Comparison of ENCODE assay signal across 24 cellular contexts in genomic region chr1:89666640-89667039, GRCh38. TPM values are rescaled to one million over a fixed set of nuclear protein-coding genes. Genes with fewer than 3 reads are reported as not detected.
DNase-seq lines count a peak whose midpoint lies in the region; ATAC-seq and TF ChIP-seq lines count a peak whose summit lies in the region.
"Had no signal": no experiment of that assay in that cellular context is flagged by ENCODE, and none has a peak within 500 bp of the region (broad histone marks: within the 10 kb centered on the region; RNA-seq: fewer than 3 reads in every experiment).

No MANE protein-coding gene starts in this region.

- H3K27ac ChIP-seq in BLaER1 treated with 17β-estradiol and CSF1 and Interleukin-3, amounts not matched to agents 10 nM and 100 nM: peak overlapping the region in 4 of 11 experiments; percentile 5 to 93 (median 89); a peak in 5 of 22 replicates
- H3K27ac ChIP-seq: cardiac muscle cell, colonic mucosa, WERI-Rb-1 had no signal

- H3K27me3 Mint-ChIP-seq in activated CD4-positive, alpha-beta T cell treated with anti-CD3 and anti-CD28 coated beads, Interleukin-2, amount 10 ng/mL, durations not matched to agents 7 days and 5 days: no peaks in the 10 kb centered on the region
- H3K27me3 Mint-ChIP-seq in T-cell (no peaks in the 10 kb centered on the region), osteocyte (ENCODE audit: unreplicated experiment) (no peaks in the 10 kb centered on the region)
- H3K27me3 Mint-ChIP-seq in dendritic cell treated with granulocyte-macrophage colony-stimulating factor and Interleukin-4, amounts not matched to agents 40 ng/mL and 50 ng/mL, for 4 days: no peaks in the 10 kb centered on the region

- H3K36me3 Mint-ChIP-seq in activated CD4-positive, alpha-beta T cell treated with anti-CD3 and anti-CD28 coated beads, Interleukin-2, amount 10 ng/mL, durations not matched to agents 7 days and 5 days (ENCODE audit: low read depth): peaks cover 77% of the 10 kb centered on the region
- H3K36me3 Mint-ChIP-seq in T-cell: peaks cover 38% of the 10 kb centered on the region
- H3K36me3 Mint-ChIP-seq in dendritic cell treated with granulocyte-macrophage colony-stimulating factor and Interleukin-4, amounts not matched to agents 40 ng/mL and 50 ng/mL, for 4 days (ENCODE audit: low read depth): peaks cover 32% of the 10 kb centered on the region
- peaks cover 7% of the 10 kb centered on the region for H3K36me3 Mint-ChIP-seq in osteocyte (ENCODE audit: unreplicated experiment)

- no peaks in the 10 kb centered on the region for H3K27me3 ChIP-seq in BLaER1 treated with 17β-estradiol and CSF1 and Interleukin-3, amounts not matched to agents 10 nM and 100 nM
- H3K27me3 ChIP-seq: cardiac muscle cell, colonic mucosa had no signal

- peaks cover 13 to 45% (median 38%) of the 10 kb centered on the region in 11 experiments for H3K9me3 ChIP-seq in BLaER1 treated with 17β-estradiol and CSF1 and Interleukin-3, amounts not matched to agents 10 nM and 100 nM (replicated peaks in 1 of 11)
- H3K9me3 ChIP-seq: colonic mucosa had no signal

- H3K4me3 Mint-ChIP-seq in activated CD4-positive, alpha-beta T cell treated with anti-CD3 and anti-CD28 coated beads, Interleukin-2, amount 10 ng/mL, durations not matched to agents 7 days and 5 days: no peak overlapping the region
- H3K4me3 Mint-ChIP-seq in T-cell: peak overlapping the region in 1 of 3 donors; percentile 37
- H3K4me3 Mint-ChIP-seq in dendritic cell treated with granulocyte-macrophage colony-stimulating factor and Interleukin-4, amounts not matched to agents 40 ng/mL and 50 ng/mL, for 4 days: no peak overlapping the region
- no peak overlapping the region for H3K4me3 Mint-ChIP-seq in osteocyte (ENCODE audit: unreplicated experiment)
- H3K4me3 Mint-ChIP-seq: HFFc6, immature natural killer cell had no signal

- no peak overlapping the region for H3K9ac ChIP-seq in BLaER1 treated with 17β-estradiol and CSF1 and Interleukin-3, amounts not matched to agents 10 nM and 100 nM

- peak overlapping the region; percentile 21 for H3K27ac Mint-ChIP-seq in activated CD4-positive, alpha-beta T cell treated with anti-CD3 and anti-CD28 coated beads, Interleukin-2, amount 10 ng/mL, durations not matched to agents 7 days and 5 days
- peak overlapping the region; percentile 56 to 81 for H3K27ac Mint-ChIP-seq in T-cell
- peak overlapping the region; percentile 70 for H3K27ac Mint-ChIP-seq in dendritic cell treated with granulocyte-macrophage colony-stimulating factor and Interleukin-4, amounts not matched to agents 40 ng/mL and 50 ng/mL, for 4 days
- H3K27ac Mint-ChIP-seq in osteocyte (ENCODE audit: unreplicated experiment): no peak overlapping the region

- peaks cover 60 to 100% (median 94%) of the 10 kb centered on the region in 11 experiments; a peak in 21 of 22 replicates for H4K20me1 ChIP-seq in BLaER1 treated with 17β-estradiol and CSF1 and Interleukin-3, amounts not matched to agents 10 nM and 100 nM

- no peak overlapping the region for H3K4me3 ChIP-seq in BLaER1 treated with 17β-estradiol and CSF1 and Interleukin-3, amounts not matched to agents 10 nM and 100 nM
- H3K4me3 ChIP-seq: cardiac muscle cell, colonic mucosa, skin epidermis had no signal

- peaks cover 13 to 89% (median 65%) of the 10 kb centered on the region in 11 experiments; a peak in 20 of 22 replicates for H3K36me3 ChIP-seq in BLaER1 treated with 17β-estradiol and CSF1 and Interleukin-3, amounts not matched to agents 10 nM and 100 nM
- H3K36me3 ChIP-seq: cardiac muscle cell, colonic mucosa, WERI-Rb-1 had no signal

- H3K4me1 Mint-ChIP-seq in activated CD4-positive, alpha-beta T cell treated with anti-CD3 and anti-CD28 coated beads, Interleukin-2, amount 10 ng/mL, durations not matched to agents 7 days and 5 days: peaks cover 83% of the 10 kb centered on the region
- peaks cover 84 to 94% (median 92%) of the 10 kb centered on the region in 3 donors for H3K4me1 Mint-ChIP-seq in T-cell
- H3K4me1 Mint-ChIP-seq in dendritic cell treated with granulocyte-macrophage colony-stimulating factor and Interleukin-4, amounts not matched to agents 40 ng/mL and 50 ng/mL, for 4 days (ENCODE audit: low read depth): peaks cover 82% of the 10 kb centered on the region
- peaks cover 24% of the 10 kb centered on the region for H3K4me1 Mint-ChIP-seq in osteocyte (ENCODE audit: unreplicated experiment)

- no peak for DNase-seq in activated CD4-positive, alpha-beta T cell treated with anti-CD3 and anti-CD28 coated beads, Interleukin-2, amount 10 ng/mL, durations not matched to agents 7 days and 5 days
- DNase-seq in activated CD4-positive, alpha-beta T cell treated with anti-CD3 and anti-CD28 coated beads, Interleukin-2, amount 50 U/mL, for 1 hour: no peak
- DNase-seq in T-cell (no peak), OCI-M2 (lab: John Stamatoyannopoulos, UW; ENCODE audit: unreplicated experiment) (no peak), osteocyte (ENCODE audit: extremely low spot score, unreplicated experiment) (no peak)
- DNase-seq: activated CD4-positive, alpha-beta T cell treated with anti-CD3 and anti-CD28 coated beads, Interleukin-2, amount 50 U/mL, for 48 hours; colonic mucosa; effector memory CD4-positive, alpha-beta T cell; erythroblast; HFFc6; immature natural killer cell; left colon; NCI-H1092; NCI-H1694 treated with DMSO at 0.1 percent for 48 hours; NCI-H2171; NCI-H82; SIG-M5; stimulated activated naive CD4-positive, alpha-beta T cell; WERI-Rb-1 had no signal

- H3K4me2 ChIP-seq in BLaER1 treated with 17β-estradiol and CSF1 and Interleukin-3, amounts not matched to agents 10 nM and 100 nM: peak overlapping the region in 8 of 11 experiments; percentile 12 to 93 (median 70); a peak in 12 of 22 replicates

- H3K9me3 Mint-ChIP-seq in activated CD4-positive, alpha-beta T cell treated with anti-CD3 and anti-CD28 coated beads, Interleukin-2, amount 10 ng/mL, durations not matched to agents 7 days and 5 days: peaks cover 17% of the 10 kb centered on the region
- H3K9me3 Mint-ChIP-seq in T-cell (peaks cover 0 to 3% (median 0%) of the 10 kb centered on the region in 3 donors), osteocyte (ENCODE audit: unreplicated experiment) (peaks cover 11% of the 10 kb centered on the region)
- no peaks in the 10 kb centered on the region for H3K9me3 Mint-ChIP-seq in dendritic cell treated with granulocyte-macrophage colony-stimulating factor and Interleukin-4, amounts not matched to agents 40 ng/mL and 50 ng/mL, for 4 days
- H3K9me3 Mint-ChIP-seq: immature natural killer cell had no signal

- TF ChIP-seq CTCF in osteocyte (IDR thresholded peaks at IDR 0.05): no peak

- POLR2A ChIA-PET in activated CD4-positive, alpha-beta T cell treated with anti-CD3 and anti-CD28 coated beads, Interleukin-2, amount 10 ng/mL, durations not matched to agents 7 days and 5 days (lab: Charles Lee): no interaction called here
- POLR2A ChIA-PET in T-cell (lab: Charles Lee): interaction anchor here (0.6 to 0.8 kb wide), 2 partner anchors 31 to 1261 kb away, joined by 3 to 4 read pairs; no protein-coding TSS in a partner anchor

- peaks cover 36 to 77% (median 62%) of the 10 kb centered on the region in 10 experiments for H3K4me1 ChIP-seq in BLaER1 treated with 17β-estradiol and CSF1 and Interleukin-3, amounts not matched to agents 10 nM and 100 nM
- H3K4me1 ChIP-seq: colonic mucosa had no signal

- CTCF ChIA-PET in activated CD4-positive, alpha-beta T cell treated with anti-CD3 and anti-CD28 coated beads, Interleukin-2, amount 10 ng/mL, durations not matched to agents 7 days and 5 days (lab: Charles Lee): no interaction called here
- CTCF ChIA-PET in T-cell (lab: Charles Lee): interaction anchor here in 1 of 2 donors (0.6 to 0.9 kb wide), 2 partner anchors 14 to 86 kb away, joined by 4 read pairs; no protein-coding TSS in a partner anchor

- no peak for ATAC-seq in T-cell (replicated peaks in 1 of 4)
- ATAC-seq in HG02981 (IDR thresholded peaks at IDR 0.05; ENCODE audit: unreplicated experiment): no peak
- ATAC-seq: left colon had no signal

- intact Hi-C loops in dendritic cell treated with granulocyte-macrophage colony-stimulating factor and Interleukin-4, amounts not matched to agents 40 ng/mL and 50 ng/mL, for 4 days (cut with micrococcal nuclease): no loop called here

RNA-seq across cellular contexts. Expression of gene LRRC8C, which starts 33.7 kb away (rescaled TPM):
- 10 to 100 TPM; 45.0 to 55.2 TPM for total RNA-seq in activated CD4-positive, alpha-beta T cell treated with anti-CD3 and anti-CD28 coated beads, Interleukin-2, amount 10 ng/mL, durations not matched to agents 7 days and 5 days
- 10 to 100 TPM; 33.4 to 48.4 (median 41.9) TPM for total RNA-seq in T-cell
- 3.5 and 3.8 TPM in 2 replicates for total RNA-seq in osteocyte
